Comparison of ENCODE assay signal across 15 cellular contexts in genomic region chr7:106736123-106736507, GRCh38.
DNase-seq lines count a peak whose midpoint lies in the region; ATAC-seq and TF ChIP-seq lines count a peak whose summit lies in the region.
"Had no signal": no experiment of that assay in that cellular context is flagged by ENCODE, and none has a peak within 500 bp of the region (broad histone marks: within the 10 kb centered on the region; RNA-seq: fewer than 3 reads in every experiment).

No MANE protein-coding gene starts in this region.

- TF ChIP-seq POLR2A in GM18505 (IDR thresholded peaks at IDR 0.05; ENCODE audit: borderline replicate concordance, extremely low read depth, insufficient read depth, insufficient read length) = no peak

- CTCF ChIA-PET in activated CD4-positive, alpha-beta T cell treated with anti-CD3 and anti-CD28 coated beads for 36 hours (lab: Charles Lee) = interaction anchor here (0.6 to 4.5 kb wide), 40 partner anchors 9 to 942 kb away, joined by 3 to 92 read pairs (median 4); partner anchors contain the start of genes CCDC71L and NAMPT
- CTCF ChIA-PET in activated CD4-positive, alpha-beta T cell treated with anti-CD3 and anti-CD28 coated beads, Interleukin-2, amount 10 ng/mL, durations not matched to agents 7 days and 5 days (lab: Charles Lee) = interaction anchor here (0.6 to 3.3 kb wide), 20 partner anchors 8 to 416 kb away, joined by 3 to 41 read pairs (median 3); partner anchors contain the start of gene CCDC71L

- no peaks in the 10 kb centered on the region for H3K9me3 ChIP-seq in neuron (ENCODE audit: low read length)
- H3K9me3 ChIP-seq: neutrophil, SJCRH30, upper lobe of right lung had no signal

- intact Hi-C loops in activated CD4-positive, alpha-beta T cell treated with anti-CD3 and anti-CD28 coated beads for 36 hours (cut with DNase I, micrococcal nuclease) = loop anchor here (1.0 to 5.0 kb wide), 5 partner anchors 17 to 560 kb away; no protein-coding TSS in a partner anchor

- TF ChIP-seq CTCF in HFFc6 (IDR thresholded peaks at IDR 0.05) = no peak

- H3K36me3 ChIP-seq in neuron (ENCODE audit: insufficient read depth, low read length) = no peaks in the 10 kb centered on the region
- H3K36me3 ChIP-seq: heart left ventricle, neutrophil, SJCRH30, upper lobe of right lung had no signal

- peak overlapping the region; percentile 13 for H2AFZ ChIP-seq in neuron (ENCODE audit: low read depth, low read length)

- peaks cover 43% of the 10 kb centered on the region for H3K4me1 Mint-ChIP-seq in activated CD4-positive, alpha-beta T cell treated with anti-CD3 and anti-CD28 coated beads for 36 hours
- peaks cover 24% of the 10 kb centered on the region for H3K4me1 Mint-ChIP-seq in activated CD4-positive, alpha-beta T cell treated with anti-CD3 and anti-CD28 coated beads, Interleukin-2, amount 10 ng/mL, durations not matched to agents 7 days and 5 days
- H3K4me1 Mint-ChIP-seq in HFFc6 (ENCODE audit: low read depth) = peaks cover 43% of the 10 kb centered on the region
- peaks cover 45% of the 10 kb centered on the region for H3K4me1 Mint-ChIP-seq in activated naive CD8-positive, alpha-beta T cell treated with anti-CD3 and anti-CD28 coated beads, Interleukin-2, amount 50 U/mL, for 24 hours

- H3K4me3 ChIP-seq in neuron (ENCODE audit: low read length) = no peak overlapping the region
- H3K4me3 ChIP-seq: SJCRH30, upper lobe of right lung had no signal

- DNase-seq in activated CD4-positive, alpha-beta T cell treated with anti-CD3 and anti-CD28 coated beads for 36 hours = no peak
- no peak for DNase-seq in activated CD4-positive, alpha-beta T cell treated with anti-CD3 and anti-CD28 coated beads, Interleukin-2, amount 10 ng/mL, durations not matched to agents 7 days and 5 days
- DNase-seq in HFFc6 = no peak
- no peak for DNase-seq in activated naive CD8-positive, alpha-beta T cell treated with anti-CD3 and anti-CD28 coated beads, Interleukin-2, amount 50 U/mL, for 24 hours
- DNase-seq: 8988T, NCI-H2029 treated with DMSO at 0.1 percent for 48 hours, upper lobe of right lung had no signal

- H3K27me3 Mint-ChIP-seq in activated CD4-positive, alpha-beta T cell treated with anti-CD3 and anti-CD28 coated beads for 36 hours = no peaks in the 10 kb centered on the region
- H3K27me3 Mint-ChIP-seq in activated CD4-positive, alpha-beta T cell treated with anti-CD3 and anti-CD28 coated beads, Interleukin-2, amount 10 ng/mL, durations not matched to agents 7 days and 5 days = no peaks in the 10 kb centered on the region
- H3K27me3 Mint-ChIP-seq in HFFc6 (ENCODE audit: insufficient read depth) = no peaks in the 10 kb centered on the region
- H3K27me3 Mint-ChIP-seq in activated naive CD8-positive, alpha-beta T cell treated with anti-CD3 and anti-CD28 coated beads, Interleukin-2, amount 50 U/mL, for 24 hours = no peaks in the 10 kb centered on the region

- ATAC-seq in activated CD4-positive, alpha-beta T cell treated with anti-CD3 and anti-CD28 coated beads for 36 hours = no peak
- no peak for ATAC-seq in activated naive CD8-positive, alpha-beta T cell treated with anti-CD3 and anti-CD28 coated beads, Interleukin-2, amount 50 U/mL, for 24 hours
- ATAC-seq in GM21576 (IDR thresholded peaks at IDR 0.05; ENCODE audit: unreplicated experiment) = no peak
- no peak for ATAC-seq in GM18505 (IDR thresholded peaks at IDR 0.05; ENCODE audit: unreplicated experiment)
- no peak for ATAC-seq in HG02571 (IDR thresholded peaks at IDR 0.05; ENCODE audit: unreplicated experiment)

- peaks cover 13% of the 10 kb centered on the region for H3K4me1 ChIP-seq in neuron (ENCODE audit: insufficient read depth, low read length)
- H3K4me1 ChIP-seq: SJCRH30 had no signal

- peaks cover 2% of the 10 kb centered on the region for H3K36me3 Mint-ChIP-seq in activated CD4-positive, alpha-beta T cell treated with anti-CD3 and anti-CD28 coated beads for 36 hours (ENCODE audit: low read depth)
- H3K36me3 Mint-ChIP-seq in activated CD4-positive, alpha-beta T cell treated with anti-CD3 and anti-CD28 coated beads, Interleukin-2, amount 10 ng/mL, durations not matched to agents 7 days and 5 days (ENCODE audit: low read depth) = no peaks in the 10 kb centered on the region
- peaks cover 32% of the 10 kb centered on the region for H3K36me3 Mint-ChIP-seq in HFFc6 (ENCODE audit: low read depth)
- H3K36me3 Mint-ChIP-seq in activated naive CD8-positive, alpha-beta T cell treated with anti-CD3 and anti-CD28 coated beads, Interleukin-2, amount 50 U/mL, for 24 hours (ENCODE audit: low read depth) = no peaks in the 10 kb centered on the region

- H3K27ac Mint-ChIP-seq in activated CD4-positive, alpha-beta T cell treated with anti-CD3 and anti-CD28 coated beads for 36 hours = peak overlapping the region; percentile 75
- no peak overlapping the region for H3K27ac Mint-ChIP-seq in activated CD4-positive, alpha-beta T cell treated with anti-CD3 and anti-CD28 coated beads, Interleukin-2, amount 10 ng/mL, durations not matched to agents 7 days and 5 days
- peak overlapping the region; percentile 96 for H3K27ac Mint-ChIP-seq in HFFc6
- H3K27ac Mint-ChIP-seq in activated naive CD8-positive, alpha-beta T cell treated with anti-CD3 and anti-CD28 coated beads, Interleukin-2, amount 50 U/mL, for 24 hours = peak overlapping the region; percentile 63
- H3K27ac Mint-ChIP-seq: activated T-helper 1 cell treated with anti-CD3 and anti-CD28 coated beads, Interleukin-12 subunit alpha, Interleukin-12 subunit beta, Interleukin-2, Interleukin-4 antibody, amounts not matched to agents 30 ng/mL and 10 ng/mL and 1 ng/mL, durations not matched to agents 14 hours and 24 hours and 36 hours had no signal

- H3K4me3 Mint-ChIP-seq in activated CD4-positive, alpha-beta T cell treated with anti-CD3 and anti-CD28 coated beads for 36 hours = no peak overlapping the region
- H3K4me3 Mint-ChIP-seq in activated CD4-positive, alpha-beta T cell treated with anti-CD3 and anti-CD28 coated beads, Interleukin-2, amount 10 ng/mL, durations not matched to agents 7 days and 5 days = no peak overlapping the region
- H3K4me3 Mint-ChIP-seq in HFFc6 = no peak overlapping the region
- H3K4me3 Mint-ChIP-seq in activated naive CD8-positive, alpha-beta T cell treated with anti-CD3 and anti-CD28 coated beads, Interleukin-2, amount 50 U/mL, for 24 hours = no peak overlapping the region
- H3K4me3 Mint-ChIP-seq: activated T-helper 1 cell treated with anti-CD3 and anti-CD28 coated beads, Interleukin-12 subunit alpha, Interleukin-12 subunit beta, Interleukin-2, Interleukin-4 antibody, amounts not matched to agents 30 ng/mL and 10 ng/mL and 1 ng/mL, durations not matched to agents 14 hours and 24 hours and 36 hours had no signal

- H3K27me3 ChIP-seq in neuron (ENCODE audit: insufficient read depth, low read length) = no peaks in the 10 kb centered on the region
- H3K27me3 ChIP-seq: heart left ventricle, neutrophil, SJCRH30, upper lobe of right lung had no signal

- H3K9me3 Mint-ChIP-seq in activated CD4-positive, alpha-beta T cell treated with anti-CD3 and anti-CD28 coated beads for 36 hours (ENCODE audit: low read depth) = no peaks in the 10 kb centered on the region
- no peaks in the 10 kb centered on the region for H3K9me3 Mint-ChIP-seq in activated CD4-positive, alpha-beta T cell treated with anti-CD3 and anti-CD28 coated beads, Interleukin-2, amount 10 ng/mL, durations not matched to agents 7 days and 5 days
- H3K9me3 Mint-ChIP-seq in HFFc6 = peaks cover 8% of the 10 kb centered on the region
- no peaks in the 10 kb centered on the region for H3K9me3 Mint-ChIP-seq in activated naive CD8-positive, alpha-beta T cell treated with anti-CD3 and anti-CD28 coated beads, Interleukin-2, amount 50 U/mL, for 24 hours
- H3K9me3 Mint-ChIP-seq: activated T-helper 1 cell treated with anti-CD3 and anti-CD28 coated beads, Interleukin-12 subunit alpha, Interleukin-12 subunit beta, Interleukin-2, Interleukin-4 antibody, amounts not matched to agents 30 ng/mL and 10 ng/mL and 1 ng/mL, durations not matched to agents 14 hours and 24 hours and 36 hours had no signal

- POLR2A ChIA-PET in activated CD4-positive, alpha-beta T cell treated with anti-CD3 and anti-CD28 coated beads for 36 hours (lab: Charles Lee) = interaction anchor here (0.6 kb wide), 1 partner anchor 562 kb away, joined by 3 read pairs; no protein-coding TSS in a partner anchor
- POLR2A ChIA-PET in activated CD4-positive, alpha-beta T cell treated with anti-CD3 and anti-CD28 coated beads, Interleukin-2, amount 10 ng/mL, durations not matched to agents 7 days and 5 days (lab: Charles Lee) = no interaction called here
